Comparison of ENCODE assay signal across 9 cellular contexts in genomic region chr11:115659061-115659963, GRCh38.
DNase-seq lines count a peak whose midpoint lies in the region; ATAC-seq, FAIRE-seq and TF ChIP-seq lines count a peak whose summit lies in the region.
"Had no signal": no experiment of that assay in that cellular context is flagged by ENCODE, and none has a peak within 500 bp of the region (broad histone marks: within the 10 kb centered on the region; RNA-seq: fewer than 3 reads in every experiment).

No MANE protein-coding gene starts in this region.

- no peak overlapping the region for H3K4ac ChIP-seq in H1 (replicated peaks; ENCODE audit: insufficient read length, low read depth, low read length)

- TF ChIP-seq EP300 in H1 (IDR thresholded peaks at IDR 0.05; ENCODE audit: borderline replicate concordance in 1 of 2, low read depth in 2 of 2, low read length in 2 of 2), result no peak

- H3K56ac ChIP-seq in H1 (replicated peaks; ENCODE audit: insufficient read length, low read depth, low read length), result no peak overlapping the region

- no peaks in the 10 kb centered on the region for H3K79me1 ChIP-seq in H1 (ENCODE audit: low read depth, low read length)

- no peak overlapping the region for H2BK5ac ChIP-seq in H1 (ENCODE audit: low read depth, low read length)

- H3K27me3 ChIP-seq in AG04450 (ENCODE audit: control insufficient read depth, insufficient read depth, low read length) (no peaks in the 10 kb centered on the region), H1 (replicated peaks in 1 of 4; ENCODE audit: control insufficient read depth in 3 of 4, extremely low read depth in 1 of 4, insufficient read depth in 3 of 4, low read length in 3 of 4) (peaks cover 12 to 42% (median 35%) of the 10 kb centered on the region in 4 experiments), mucosa of stomach (ENCODE audit: control insufficient read depth, insufficient read depth, low read length) (peaks cover 24% of the 10 kb centered on the region)

- H3K4me1 Mint-ChIP-seq in natural killer cell, result no peaks in the 10 kb centered on the region

- no peaks in the 10 kb centered on the region for H4K20me1 ChIP-seq in H1 (replicated peaks in 1 of 2; ENCODE audit: control insufficient read depth in 1 of 2, insufficient read depth in 2 of 2, low read length in 2 of 2)

- no peak overlapping the region for H3K23ac ChIP-seq in H1 (ENCODE audit: insufficient read length)

- no peak overlapping the region for H4K91ac ChIP-seq in H1 (replicated peaks; ENCODE audit: insufficient read length, low read length)

- no peaks in the 10 kb centered on the region for H3K9me3 Mint-ChIP-seq in natural killer cell

- H3K4me3 ChIP-seq in AG04450 (ENCODE audit: low read depth, low read length), result peak overlapping the region; percentile 51
- peak overlapping the region; percentile 33 to 66 (median 58) for H3K4me3 ChIP-seq in H1 (ENCODE audit: extremely low read depth in 1 of 4, insufficient read depth in 2 of 4, low read depth in 3 of 4, low read length in 4 of 4)
- no peak overlapping the region for H3K4me3 ChIP-seq in mucosa of stomach (ENCODE audit: low read length)

- H4K5ac ChIP-seq in H1 (ENCODE audit: insufficient read length, low read depth, low read length), result no peak overlapping the region

- no peaks in the 10 kb centered on the region for H3K36me3 Mint-ChIP-seq in natural killer cell

- POLR2A ChIA-PET in AG04450 (lab: Yijun Ruan, JAX) (interaction anchor here (1.1 kb wide), 1 partner anchor 65 kb away, joined by 3 read pairs; no protein-coding TSS in a partner anchor), H1 (lab: Charles Lee; ENCODE audit: partially characterized antibody) (interaction anchor here (1.1 to 1.3 kb wide), 2 partner anchors 7 to 155 kb away, joined by 3 to 4 read pairs; partner anchors contain the start of gene CADM1)

- peak overlapping the region; percentile 80; the same call in 1 of the 2 replicates for H2BK12ac ChIP-seq in H1 (ENCODE audit: low read depth, low read length)

- ATAC-seq in GM21515 (IDR thresholded peaks at IDR 0.05; ENCODE audit: unreplicated experiment), result no peak
- ATAC-seq in natural killer cell, result no peak

- no peak for TF ChIP-seq CTCF in AG04450 (IDR thresholded peaks at IDR 0.05; ENCODE audit: low read depth, low read length)
- TF ChIP-seq CTCF in H1 (IDR thresholded peaks at IDR 0.05; ENCODE audit: control extremely low read depth in 1 of 3, insufficient read depth in 1 of 3, low read depth in 1 of 3, low read length in 3 of 3), result no peak
- no peak for TF ChIP-seq CTCF in natural killer cell (IDR thresholded peaks at IDR 0.05)

- H4K8ac ChIP-seq in H1 (ENCODE audit: extremely low read depth, insufficient read depth, low read length), result no peak overlapping the region

- H3K27ac ChIP-seq in AG04450 (ENCODE audit: low read depth, low read length), result peak overlapping the region; percentile 21
- no peak overlapping the region for H3K27ac ChIP-seq in H1 (ENCODE audit: low read depth, low read length)

- H3K27ac Mint-ChIP-seq in natural killer cell, result no peak overlapping the region

- no peak for TF ChIP-seq POLR2A in H1 (IDR thresholded peaks at IDR 0.05; ENCODE audit: control extremely low read depth in 1 of 2, low read depth in 2 of 2, low read length in 2 of 2)

- H3K4me2 ChIP-seq in H1 (ENCODE audit: insufficient read depth in 1 of 2, low read depth in 2 of 2, low read length in 2 of 2), result peak overlapping the region; percentile 83 to 92

- peaks cover 0 to 9% (median 5%) of the 10 kb centered on the region in 4 experiments; a peak in 6 of 7 replicates for H3K4me1 ChIP-seq in H1 (replicated peaks in 1 of 4; ENCODE audit: control insufficient read depth in 3 of 4, insufficient read depth in 4 of 4, low read length in 3 of 4)
- no peaks in the 10 kb centered on the region for H3K4me1 ChIP-seq in mucosa of stomach (ENCODE audit: control insufficient read depth, insufficient read depth, low read length)

- peaks cover 12% of the 10 kb centered on the region; the same call in 1 of the 2 replicates for H3K9me3 ChIP-seq in AG04450 (ENCODE audit: control insufficient read depth, insufficient read depth, low read length)
- no peaks in the 10 kb centered on the region for H3K9me3 ChIP-seq in H1 (ENCODE audit: insufficient read depth in 2 of 2, low read depth in 1 of 2, low read length in 1 of 2)
- no peaks in the 10 kb centered on the region for H3K9me3 ChIP-seq in mucosa of stomach (ENCODE audit: control insufficient read depth, low read length)

- no peak overlapping the region for H2BK20ac ChIP-seq in H1 (ENCODE audit: low read length)

- H3K14ac ChIP-seq in H1 (ENCODE audit: insufficient read length), result no peak overlapping the region

- no peak overlapping the region for H2BK15ac ChIP-seq in H1 (ENCODE audit: low read length)

- H3K4me3 Mint-ChIP-seq in natural killer cell, result no peak overlapping the region

- 0 out of 2 replicates have a peak overlapping the region, but pooled peaks have one; percentile 46 for H2AFZ ChIP-seq in H1 (ENCODE audit: low read length)

- intact Hi-C loops in posterior vena cava (cut with DNase I) (no loop called here), natural killer cell (cut with micrococcal nuclease) (no loop called here)

- peaks cover 16% of the 10 kb centered on the region; the same call in 1 of the 2 replicates for H3K23me2 ChIP-seq in H1 (ENCODE audit: low read depth, low read length)

- H2BK120ac ChIP-seq in H1 (replicated peaks; ENCODE audit: low read depth, low read length), result no peak overlapping the region

- DNase-seq in AG04450 (ENCODE audit: low read depth, low spot score) (no peak), NCI-H1092 (lab: John Stamatoyannopoulos, UW) (peak; percentile 49), H1 (ENCODE audit: low read depth in 1 of 2, low spot score in 2 of 2) (peak in 1 of 2 experiments; percentile 63), posterior vena cava (ENCODE audit: low spot score) (no peak), natural killer cell (no peak)
- no peak for DNase-seq in activated effector memory CD4-positive, alpha-beta T cell treated with Interleukin-2 at 50 U/mL for 16 hours
- DNase-seq: Calu3 had no signal

- TF ChIP-seq RAD21 in H1 (IDR thresholded peaks at IDR 0.05 in 1 of 2, conservative IDR thresholded peaks at IDR 0.05 in 1 of 2; ENCODE audit: low read depth in 2 of 2, low read length in 2 of 2), result no peak

- FAIRE-seq in H1 (lab: Jason Lieb, UNC), result no peak

- CTCF ChIA-PET in AG04450 (lab: Charles Lee) (interaction anchor here (0.9 kb wide), 1 partner anchor 14 kb away, joined by 5 read pairs; no protein-coding TSS in a partner anchor), H1 (lab: Charles Lee; ENCODE audit: partially characterized antibody) (interaction anchor here (0.7 to 7.9 kb wide), 12 partner anchors 9 to 334 kb away, joined by 3 to 35 read pairs (median 3); no protein-coding TSS in a partner anchor)

- H3K79me2 ChIP-seq in H1 (ENCODE audit: control insufficient read depth in 1 of 2, insufficient read depth in 2 of 2, low read length in 2 of 2), result no peaks in the 10 kb centered on the region

- H3K18ac ChIP-seq in H1 (ENCODE audit: extremely low read depth, low read length), result no peak overlapping the region

- H3K36me3 ChIP-seq in H1 (ENCODE audit: control insufficient read depth in 2 of 4, insufficient read depth in 4 of 4, low read length in 3 of 4), result no peaks in the 10 kb centered on the region
- H3K36me3 ChIP-seq in mucosa of stomach (ENCODE audit: control insufficient read depth, insufficient read depth, low read length), result no peaks in the 10 kb centered on the region

- no peak overlapping the region for H2AK5ac ChIP-seq in H1 (ENCODE audit: low read depth, low read length)

- WGBS in H1 (ENCODE audit: extremely low coverage in 1 of 2, insufficient coverage in 1 of 2, insufficient read length in 1 of 2, insufficient replicate concordance in 2 of 2, low coverage in 1 of 2, low lambda C conversion rate in 2 of 2, missing lambda C conversion rate in 1 of 2), 2 experiments, result 6% methylated on average over 54 of the region's 60 CpGs; no CpG with 5 or more reads in 1 of the 2 experiments

- H3K27me3 Mint-ChIP-seq in natural killer cell (ENCODE audit: low read depth in 2 of 2), result peaks cover 30 to 35% of the 10 kb centered on the region in 2 donors

- no peak overlapping the region for H3K9ac ChIP-seq in H1 (replicated peaks in 1 of 4; ENCODE audit: extremely low read depth in 1 of 4, low read depth in 3 of 4, low read length in 3 of 4)
- peak overlapping the region; percentile 43 for H3K9ac ChIP-seq in mucosa of stomach (ENCODE audit: low read length)

TF ChIP-seq in H1, 55 proteins besides CTCF, POLR2A, EP300 and RAD21 (continues in another document):
- no peak for TF ChIP-seq SIRT6 (IDR thresholded peaks at IDR 0.05; ENCODE audit: low read length)
- TF ChIP-seq JUN (IDR thresholded peaks at IDR 0.05; ENCODE audit: low read depth, low read length), result no peak
- TF ChIP-seq RFX5 (IDR thresholded peaks at IDR 0.05; ENCODE audit: borderline replicate concordance, low read depth, low read length), result no peak
- TF ChIP-seq PHF8 (conservative IDR thresholded peaks at IDR 0.05; ENCODE audit: low read depth, low read length), result 0 out of 2 replicates have a peak, but pooled peaks have one; percentile 28
- TF ChIP-seq POLR2AphosphoS5 (IDR thresholded peaks at IDR 0.05; ENCODE audit: low read depth, low read length), result no peak
- peak; percentile 75 for TF ChIP-seq EGR1 (IDR thresholded peaks at IDR 0.05; ENCODE audit: borderline replicate concordance, low read depth, low read length)
- no peak for TF ChIP-seq SIN3A (conservative IDR thresholded peaks at IDR 0.05 in 1 of 2, IDR thresholded peaks at IDR 0.05 in 1 of 2; ENCODE audit: low read depth in 1 of 2, low read length in 2 of 2)
- no peak for TF ChIP-seq CHD1 (IDR thresholded peaks at IDR 0.05; ENCODE audit: low read depth, low read length)
- no peak for TF ChIP-seq BCL11A (IDR thresholded peaks at IDR 0.05; ENCODE audit: low read depth in 2 of 2, low read length in 2 of 2)
- TF ChIP-seq JUND (IDR thresholded peaks at IDR 0.05; ENCODE audit: low read length), result no peak
- no peak for TF ChIP-seq CBX5 (IDR thresholded peaks at IDR 0.05; ENCODE audit: low read depth, low read length)
- TF ChIP-seq CHD2 (IDR thresholded peaks at IDR 0.05; ENCODE audit: low read length), result no peak
